2 cellular contexts compared by ENCODE assay signal in the genomic region with DNA sequence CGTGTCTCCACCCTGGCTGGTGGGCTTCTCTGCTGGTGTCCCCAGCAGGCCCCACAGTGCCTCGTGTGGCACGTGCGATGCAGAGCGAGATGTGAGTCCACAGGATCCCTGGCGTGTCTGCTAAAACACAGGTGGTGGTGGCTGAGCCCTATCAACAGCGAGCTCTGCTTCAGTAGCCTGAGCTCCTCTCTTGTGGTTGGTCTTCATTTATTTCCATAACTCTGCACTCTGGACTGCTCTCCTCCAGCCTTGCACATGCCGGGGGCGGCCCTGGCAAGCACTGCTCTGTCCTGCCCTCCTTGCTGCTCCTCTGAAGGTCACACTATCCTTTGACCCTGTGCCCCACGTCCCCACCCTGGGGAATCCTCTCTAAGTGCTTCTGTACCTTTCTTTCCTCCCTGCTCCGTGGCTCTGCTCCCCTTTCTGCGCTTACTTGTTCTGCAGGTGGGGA.
TF ChIP-seq lines count a peak whose summit lies in the region.

No MANE protein-coding gene starts in this region.

TF ChIP-seq in GM23338, 12 proteins besides CTCF, POLR2A, EP300 and RAD21:
- TF ChIP-seq, protein P1, sequence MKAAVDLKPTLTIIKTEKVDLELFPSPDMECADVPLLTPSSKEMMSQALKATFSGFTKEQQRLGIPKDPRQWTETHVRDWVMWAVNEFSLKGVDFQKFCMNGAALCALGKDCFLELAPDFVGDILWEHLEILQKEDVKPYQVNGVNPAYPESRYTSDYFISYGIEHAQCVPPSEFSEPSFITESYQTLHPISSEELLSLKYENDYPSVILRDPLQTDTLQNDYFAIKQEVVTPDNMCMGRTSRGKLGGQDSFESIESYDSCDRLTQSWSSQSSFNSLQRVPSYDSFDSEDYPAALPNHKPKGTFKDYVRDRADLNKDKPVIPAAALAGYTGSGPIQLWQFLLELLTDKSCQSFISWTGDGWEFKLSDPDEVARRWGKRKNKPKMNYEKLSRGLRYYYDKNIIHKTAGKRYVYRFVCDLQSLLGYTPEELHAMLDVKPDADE (IDR thresholded peaks at IDR 0.05): no peak
- TF ChIP-seq JUNB (IDR thresholded peaks at IDR 0.05; ENCODE audit: unreplicated experiment) (no peak), ZNF462 (CRISPR knock-in tag; IDR thresholded peaks at IDR 0.05) (no peak), NANOG (IDR thresholded peaks at IDR 0.05; ENCODE audit: borderline replicate concordance) (no peak)

TF ChIP-seq in WTC11, 78 proteins besides CTCF, POLR2A, EP300 and RAD21:
- TF ChIP-seq MYBL2 (CRISPR knock-in tag; IDR thresholded peaks at IDR 0.05) (no peak), AFF4 (CRISPR knock-in tag; IDR thresholded peaks at IDR 0.05; ENCODE audit: borderline replicate concordance) (no peak), TCF7 (CRISPR knock-in tag; IDR thresholded peaks at IDR 0.05; ENCODE audit: low read depth) (no peak), OVOL2 (CRISPR knock-in tag; IDR thresholded peaks at IDR 0.05; ENCODE audit: borderline replicate concordance) (no peak), TEAD4 (CRISPR knock-in tag; IDR thresholded peaks at IDR 0.05) (no peak), ZBTB43 (CRISPR knock-in tag; IDR thresholded peaks at IDR 0.05) (no peak), FOXP4 (CRISPR knock-in tag; IDR thresholded peaks at IDR 0.05) (no peak), NFYB (CRISPR knock-in tag; conservative IDR thresholded peaks at IDR 0.05; ENCODE audit: low read depth) (no peak), ZNF416 (CRISPR knock-in tag; IDR thresholded peaks at IDR 0.05) (no peak), ESRRA (CRISPR knock-in tag; IDR thresholded peaks at IDR 0.05; ENCODE audit: borderline replicate concordance) (no peak), ETV6 (CRISPR knock-in tag; IDR thresholded peaks at IDR 0.05) (no peak), ZNF232 (CRISPR knock-in tag; IDR thresholded peaks at IDR 0.05) (no peak), ELF4 (CRISPR knock-in tag; IDR thresholded peaks at IDR 0.05; ENCODE audit: low read depth) (no peak), SMAD3 (CRISPR knock-in tag; IDR thresholded peaks at IDR 0.05; ENCODE audit: borderline replicate concordance) (no peak)
- TF ChIP-seq, protein P2, sequence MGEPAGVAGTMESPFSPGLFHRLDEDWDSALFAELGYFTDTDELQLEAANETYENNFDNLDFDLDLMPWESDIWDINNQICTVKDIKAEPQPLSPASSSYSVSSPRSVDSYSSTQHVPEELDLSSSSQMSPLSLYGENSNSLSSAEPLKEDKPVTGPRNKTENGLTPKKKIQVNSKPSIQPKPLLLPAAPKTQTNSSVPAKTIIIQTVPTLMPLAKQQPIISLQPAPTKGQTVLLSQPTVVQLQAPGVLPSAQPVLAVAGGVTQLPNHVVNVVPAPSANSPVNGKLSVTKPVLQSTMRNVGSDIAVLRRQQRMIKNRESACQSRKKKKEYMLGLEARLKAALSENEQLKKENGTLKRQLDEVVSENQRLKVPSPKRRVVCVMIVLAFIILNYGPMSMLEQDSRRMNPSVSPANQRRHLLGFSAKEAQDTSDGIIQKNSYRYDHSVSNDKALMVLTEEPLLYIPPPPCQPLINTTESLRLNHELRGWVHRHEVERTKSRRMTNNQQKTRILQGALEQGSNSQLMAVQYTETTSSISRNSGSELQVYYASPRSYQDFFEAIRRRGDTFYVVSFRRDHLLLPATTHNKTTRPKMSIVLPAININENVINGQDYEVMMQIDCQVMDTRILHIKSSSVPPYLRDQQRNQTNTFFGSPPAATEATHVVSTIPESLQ (CRISPR knock-in tag; IDR thresholded peaks at IDR 0.05): no peak
- TF ChIP-seq, protein P3, sequence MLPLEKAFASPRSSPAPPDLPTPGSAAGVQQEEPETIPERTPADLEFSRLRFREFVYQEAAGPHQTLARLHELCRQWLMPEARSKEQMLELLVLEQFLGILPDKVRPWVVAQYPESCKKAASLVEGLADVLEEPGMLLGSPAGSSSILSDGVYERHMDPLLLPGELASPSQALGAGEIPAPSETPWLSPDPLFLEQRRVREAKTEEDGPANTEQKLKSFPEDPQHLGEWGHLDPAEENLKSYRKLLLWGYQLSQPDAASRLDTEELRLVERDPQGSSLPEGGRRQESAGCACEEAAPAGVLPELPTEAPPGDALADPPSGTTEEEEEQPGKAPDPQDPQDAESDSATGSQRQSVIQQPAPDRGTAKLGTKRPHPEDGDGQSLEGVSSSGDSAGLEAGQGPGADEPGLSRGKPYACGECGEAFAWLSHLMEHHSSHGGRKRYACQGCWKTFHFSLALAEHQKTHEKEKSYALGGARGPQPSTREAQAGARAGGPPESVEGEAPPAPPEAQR (CRISPR knock-in tag; IDR thresholded peaks at IDR 0.05): no peak
- TF ChIP-seq, protein P4, sequence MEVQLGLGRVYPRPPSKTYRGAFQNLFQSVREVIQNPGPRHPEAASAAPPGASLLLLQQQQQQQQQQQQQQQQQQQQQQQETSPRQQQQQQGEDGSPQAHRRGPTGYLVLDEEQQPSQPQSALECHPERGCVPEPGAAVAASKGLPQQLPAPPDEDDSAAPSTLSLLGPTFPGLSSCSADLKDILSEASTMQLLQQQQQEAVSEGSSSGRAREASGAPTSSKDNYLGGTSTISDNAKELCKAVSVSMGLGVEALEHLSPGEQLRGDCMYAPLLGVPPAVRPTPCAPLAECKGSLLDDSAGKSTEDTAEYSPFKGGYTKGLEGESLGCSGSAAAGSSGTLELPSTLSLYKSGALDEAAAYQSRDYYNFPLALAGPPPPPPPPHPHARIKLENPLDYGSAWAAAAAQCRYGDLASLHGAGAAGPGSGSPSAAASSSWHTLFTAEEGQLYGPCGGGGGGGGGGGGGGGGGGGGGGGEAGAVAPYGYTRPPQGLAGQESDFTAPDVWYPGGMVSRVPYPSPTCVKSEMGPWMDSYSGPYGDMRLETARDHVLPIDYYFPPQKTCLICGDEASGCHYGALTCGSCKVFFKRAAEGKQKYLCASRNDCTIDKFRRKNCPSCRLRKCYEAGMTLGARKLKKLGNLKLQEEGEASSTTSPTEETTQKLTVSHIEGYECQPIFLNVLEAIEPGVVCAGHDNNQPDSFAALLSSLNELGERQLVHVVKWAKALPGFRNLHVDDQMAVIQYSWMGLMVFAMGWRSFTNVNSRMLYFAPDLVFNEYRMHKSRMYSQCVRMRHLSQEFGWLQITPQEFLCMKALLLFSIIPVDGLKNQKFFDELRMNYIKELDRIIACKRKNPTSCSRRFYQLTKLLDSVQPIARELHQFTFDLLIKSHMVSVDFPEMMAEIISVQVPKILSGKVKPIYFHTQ (CRISPR knock-in tag; IDR thresholded peaks at IDR 0.05): no peak
- TF ChIP-seq, protein P5, sequence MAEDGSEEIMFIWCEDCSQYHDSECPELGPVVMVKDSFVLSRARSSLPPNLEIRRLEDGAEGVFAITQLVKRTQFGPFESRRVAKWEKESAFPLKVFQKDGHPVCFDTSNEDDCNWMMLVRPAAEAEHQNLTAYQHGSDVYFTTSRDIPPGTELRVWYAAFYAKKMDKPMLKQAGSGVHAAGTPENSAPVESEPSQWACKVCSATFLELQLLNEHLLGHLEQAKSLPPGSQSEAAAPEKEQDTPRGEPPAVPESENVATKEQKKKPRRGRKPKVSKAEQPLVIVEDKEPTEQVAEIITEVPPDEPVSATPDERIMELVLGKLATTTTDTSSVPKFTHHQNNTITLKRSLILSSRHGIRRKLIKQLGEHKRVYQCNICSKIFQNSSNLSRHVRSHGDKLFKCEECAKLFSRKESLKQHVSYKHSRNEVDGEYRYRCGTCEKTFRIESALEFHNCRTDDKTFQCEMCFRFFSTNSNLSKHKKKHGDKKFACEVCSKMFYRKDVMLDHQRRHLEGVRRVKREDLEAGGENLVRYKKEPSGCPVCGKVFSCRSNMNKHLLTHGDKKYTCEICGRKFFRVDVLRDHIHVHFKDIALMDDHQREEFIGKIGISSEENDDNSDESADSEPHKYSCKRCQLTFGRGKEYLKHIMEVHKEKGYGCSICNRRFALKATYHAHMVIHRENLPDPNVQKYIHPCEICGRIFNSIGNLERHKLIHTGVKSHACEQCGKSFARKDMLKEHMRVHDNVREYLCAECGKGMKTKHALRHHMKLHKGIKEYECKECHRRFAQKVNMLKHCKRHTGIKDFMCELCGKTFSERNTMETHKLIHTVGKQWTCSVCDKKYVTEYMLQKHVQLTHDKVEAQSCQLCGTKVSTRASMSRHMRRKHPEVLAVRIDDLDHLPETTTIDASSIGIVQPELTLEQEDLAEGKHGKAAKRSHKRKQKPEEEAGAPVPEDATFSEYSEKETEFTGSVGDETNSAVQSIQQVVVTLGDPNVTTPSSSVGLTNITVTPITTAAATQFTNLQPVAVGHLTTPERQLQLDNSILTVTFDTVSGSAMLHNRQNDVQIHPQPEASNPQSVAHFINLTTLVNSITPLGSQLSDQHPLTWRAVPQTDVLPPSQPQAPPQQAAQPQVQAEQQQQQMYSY (CRISPR knock-in tag; IDR thresholded peaks at IDR 0.05): no peak
- TF ChIP-seq, protein P6, sequence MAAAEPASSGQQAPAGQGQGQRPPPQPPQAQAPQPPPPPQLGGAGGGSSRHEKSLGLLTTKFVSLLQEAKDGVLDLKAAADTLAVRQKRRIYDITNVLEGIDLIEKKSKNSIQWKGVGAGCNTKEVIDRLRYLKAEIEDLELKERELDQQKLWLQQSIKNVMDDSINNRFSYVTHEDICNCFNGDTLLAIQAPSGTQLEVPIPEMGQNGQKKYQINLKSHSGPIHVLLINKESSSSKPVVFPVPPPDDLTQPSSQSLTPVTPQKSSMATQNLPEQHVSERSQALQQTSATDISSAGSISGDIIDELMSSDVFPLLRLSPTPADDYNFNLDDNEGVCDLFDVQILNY (CRISPR knock-in tag; IDR thresholded peaks at IDR 0.05): no peak
TF ChIP-seq in WTC11: peak in this region for 0.
